ENCODE assay signal across 9 cellular contexts in the genomic region with DNA sequence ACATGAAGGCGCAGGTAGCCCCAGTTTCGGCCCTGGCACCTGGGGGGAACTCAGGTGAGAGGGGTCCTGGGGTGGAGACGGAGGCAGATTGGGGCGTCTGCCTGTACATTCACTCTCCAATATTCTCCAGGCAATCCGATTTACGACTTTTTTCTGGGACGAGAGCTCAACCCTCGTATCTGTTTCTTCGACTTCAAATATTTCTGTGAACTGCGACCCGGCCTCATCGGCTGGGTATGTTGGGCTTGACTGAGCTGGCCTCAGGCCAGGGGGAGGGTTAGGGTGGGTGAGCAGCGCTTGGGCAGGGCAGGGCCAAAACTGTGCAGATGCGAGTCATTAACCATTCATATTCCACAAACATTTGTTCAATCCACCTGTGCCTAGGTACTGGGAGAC. TPM values are rescaled to one million over a fixed set of nuclear protein-coding genes. Genes with fewer than 3 reads are reported as not detected.
DNase-seq lines count a peak whose midpoint lies in the region; ATAC-seq, FAIRE-seq and TF ChIP-seq lines count a peak whose summit lies in the region.
"Had no signal": no experiment of that assay in that cellular context is flagged by ENCODE, and none has a peak within 500 bp of the region (broad histone marks: within the 10 kb centered on the region; RNA-seq: fewer than 3 reads in every experiment).

No MANE protein-coding gene starts in this region.

- no peak for TF ChIP-seq POLR2A in thyroid gland (IDR thresholded peaks at IDR 0.05)

- POLR2A ChIA-PET in activated CD8-positive, alpha-beta T cell treated with anti-CD3 and anti-CD28 coated beads, Interleukin-2, amount 10 ng/mL, durations not matched to agents 7 days and 5 days (lab: Charles Lee), result interaction anchor here (1.0 to 4.7 kb wide), 6 partner anchors 8 to 255 kb away, joined by 3 to 28 read pairs (median 4); a partner anchor contains a TSS

- WGBS in thyroid gland, 2 donors, result 10 to 24% methylated on average over 14 of the region's 14 CpGs

- no peak for ATAC-seq in activated CD8-positive, alpha-beta T cell treated with anti-CD3 and anti-CD28 coated beads, Interleukin-2, amount 10 ng/mL, durations not matched to agents 7 days and 5 days
- ATAC-seq in HG03095 (IDR thresholded peaks at IDR 0.05; ENCODE audit: unreplicated experiment), result no peak

- peaks cover 37 to 48% of the 10 kb centered on the region in 2 donors for H3K4me1 ChIP-seq in thyroid gland

- peak overlapping the region; percentile 92 for H3K27ac Mint-ChIP-seq in activated naive CD4-positive, alpha-beta T cell treated with anti-CD3 and anti-CD28 coated beads, Interleukin-2, amount 10 ng/mL, durations not matched to agents 7 days and 5 days
- peak overlapping the region; percentile 91 for H3K27ac Mint-ChIP-seq in activated CD8-positive, alpha-beta T cell treated with anti-CD3 and anti-CD28 coated beads, Interleukin-2, amount 10 ng/mL, durations not matched to agents 7 days and 5 days

- H3K27me3 ChIP-seq in kidney epithelial cell (ENCODE audit: control insufficient read depth, insufficient read depth, low read length) (no peaks in the 10 kb centered on the region), thyroid gland (no peaks in the 10 kb centered on the region)
- H3K27me3 ChIP-seq: uterus had no signal

- H3K36me3 Mint-ChIP-seq in activated naive CD4-positive, alpha-beta T cell treated with anti-CD3 and anti-CD28 coated beads, Interleukin-2, amount 10 ng/mL, durations not matched to agents 7 days and 5 days, result peaks cover 25% of the 10 kb centered on the region
- peaks cover 24% of the 10 kb centered on the region for H3K36me3 Mint-ChIP-seq in activated CD8-positive, alpha-beta T cell treated with anti-CD3 and anti-CD28 coated beads, Interleukin-2, amount 10 ng/mL, durations not matched to agents 7 days and 5 days (ENCODE audit: low read depth)

- TF ChIP-seq CTCF in kidney epithelial cell (IDR thresholded peaks at IDR 0.05; ENCODE audit: insufficient read depth, low read length, poor library complexity, severe bottlenecking), result no peak
- no peak for TF ChIP-seq CTCF in thyroid gland (IDR thresholded peaks at IDR 0.05)

- peak overlapping the region; percentile 39 to 74 (median 62) for H3K27ac ChIP-seq in thyroid gland

- H3K36me3 ChIP-seq in kidney epithelial cell (ENCODE audit: control insufficient read depth, insufficient read depth, low read length) (peaks cover 6% of the 10 kb centered on the region), thyroid gland (peaks cover 6 to 15% of the 10 kb centered on the region in 2 donors)
- H3K36me3 ChIP-seq: uterus had no signal

- intact Hi-C loops in thyroid gland (cut with DNase I), result loop anchor here (5.0 to 10.0 kb wide), 3 partner anchors 69 to 199 kb away; a partner anchor contains a TSS

- H3K4me3 ChIP-seq in kidney epithelial cell (ENCODE audit: low read depth, low read length) (peak overlapping the region; percentile 69), thyroid gland (replicated peaks in 1 of 3) (no peak overlapping the region)

- peaks cover 58% of the 10 kb centered on the region for H3K4me1 Mint-ChIP-seq in activated naive CD4-positive, alpha-beta T cell treated with anti-CD3 and anti-CD28 coated beads, Interleukin-2, amount 10 ng/mL, durations not matched to agents 7 days and 5 days
- peaks cover 57% of the 10 kb centered on the region for H3K4me1 Mint-ChIP-seq in activated CD8-positive, alpha-beta T cell treated with anti-CD3 and anti-CD28 coated beads, Interleukin-2, amount 10 ng/mL, durations not matched to agents 7 days and 5 days (ENCODE audit: low read depth)

- no peaks in the 10 kb centered on the region for H3K9me3 Mint-ChIP-seq in activated naive CD4-positive, alpha-beta T cell treated with anti-CD3 and anti-CD28 coated beads, Interleukin-2, amount 10 ng/mL, durations not matched to agents 7 days and 5 days
- no peaks in the 10 kb centered on the region for H3K9me3 Mint-ChIP-seq in activated CD8-positive, alpha-beta T cell treated with anti-CD3 and anti-CD28 coated beads, Interleukin-2, amount 10 ng/mL, durations not matched to agents 7 days and 5 days (ENCODE audit: insufficient read depth)

- peak overlapping the region; percentile 87 for H3K4me3 Mint-ChIP-seq in activated naive CD4-positive, alpha-beta T cell treated with anti-CD3 and anti-CD28 coated beads, Interleukin-2, amount 10 ng/mL, durations not matched to agents 7 days and 5 days
- peak overlapping the region; percentile 89 for H3K4me3 Mint-ChIP-seq in activated CD8-positive, alpha-beta T cell treated with anti-CD3 and anti-CD28 coated beads, Interleukin-2, amount 10 ng/mL, durations not matched to agents 7 days and 5 days

- no peak for DNase-seq in activated naive CD4-positive, alpha-beta T cell treated with anti-CD3 and anti-CD28 coated beads, Interleukin-2, amount 10 ng/mL, durations not matched to agents 7 days and 5 days
- no peak for DNase-seq in activated naive CD4-positive, alpha-beta T cell treated with anti-CD3 and anti-CD28 coated beads, Interleukin-2, amount 50 U/mL, for 16 hours
- no peak for DNase-seq in activated CD8-positive, alpha-beta T cell treated with anti-CD3 and anti-CD28 coated beads, Interleukin-2, amount 10 ng/mL, durations not matched to agents 7 days and 5 days
- DNase-seq in kidney epithelial cell (ENCODE audit: low read depth), result no peak
- DNase-seq in thyroid gland, result peak; percentile 83 to 87
- DNase-seq in RCC 7860 (ENCODE audit: low spot score), result no peak
- no peak for DNase-seq in globus pallidus (ENCODE audit: low spot score)

- H3K27me3 Mint-ChIP-seq in activated naive CD4-positive, alpha-beta T cell treated with anti-CD3 and anti-CD28 coated beads, Interleukin-2, amount 10 ng/mL, durations not matched to agents 7 days and 5 days, result peaks cover 4% of the 10 kb centered on the region
- H3K27me3 Mint-ChIP-seq in activated CD8-positive, alpha-beta T cell treated with anti-CD3 and anti-CD28 coated beads, Interleukin-2, amount 10 ng/mL, durations not matched to agents 7 days and 5 days (ENCODE audit: low read depth), result no peaks in the 10 kb centered on the region

- no peaks in the 10 kb centered on the region for H3K9me3 ChIP-seq in thyroid gland
- H3K9me3 ChIP-seq: uterus had no signal

- CTCF ChIA-PET in activated naive CD4-positive, alpha-beta T cell treated with anti-CD3 and anti-CD28 coated beads, Interleukin-2, amount 10 ng/mL, durations not matched to agents 7 days and 5 days (lab: Charles Lee), result interaction anchor here (0.6 to 8.7 kb wide), 10 partner anchors 7 to 355 kb away, joined by 3 to 60 read pairs (median 4); a partner anchor contains a TSS
- CTCF ChIA-PET in activated CD8-positive, alpha-beta T cell treated with anti-CD3 and anti-CD28 coated beads, Interleukin-2, amount 10 ng/mL, durations not matched to agents 7 days and 5 days (lab: Charles Lee), result interaction anchor here (0.8 to 5.2 kb wide), 16 partner anchors 8 to 266 kb away, joined by 3 to 117 read pairs (median 6); a partner anchor contains a TSS

- FAIRE-seq in RCC 7860 (lab: Jason Lieb, UNC), result no peak

RNA-seq across cellular contexts. Expression of a gene that starts 1.7 kb away (rescaled TPM):
- 10 to 100 TPM; 25.3 to 26.1 TPM for total RNA-seq in activated CD8-positive, alpha-beta T cell treated with anti-CD3 and anti-CD28 coated beads, Interleukin-2, amount 10 ng/mL, durations not matched to agents 7 days and 5 days
- total RNA-seq in kidney epithelial cell (42.4 and 42.6 TPM in 2 replicates), thyroid gland (10 to 100 TPM; 20.0 to 99.4 (median 53.5) TPM)

RNA-seq across cellular contexts. Expression of a gene that starts 4.1 kb away (rescaled TPM):
- 10 to 100 TPM; 11.6 to 12.4 TPM for total RNA-seq in activated CD8-positive, alpha-beta T cell treated with anti-CD3 and anti-CD28 coated beads, Interleukin-2, amount 10 ng/mL, durations not matched to agents 7 days and 5 days
- total RNA-seq in kidney epithelial cell, result 21.3 and 28.1 TPM in 2 replicates
- 10 to 100 TPM; 17.3 to 38.5 (median 25.9) TPM for total RNA-seq in thyroid gland

RNA-seq across cellular contexts. Expression of a gene that starts 8.6 kb away (rescaled TPM):
- total RNA-seq in activated CD8-positive, alpha-beta T cell treated with anti-CD3 and anti-CD28 coated beads, Interleukin-2, amount 10 ng/mL, durations not matched to agents 7 days and 5 days, result 1,000 to 10,000 TPM in 1 of 2 experiments, 100 to 1,000 TPM in 1; 986 to 1,038 TPM
- total RNA-seq in kidney epithelial cell (595 and 710 TPM in 2 replicates), thyroid gland (1,000 to 10,000 TPM in 1 of 4 donors, 100 to 1,000 TPM in 3; 524 to 2,189 (median 600) TPM)

RNA-seq across cellular contexts. Expression of a gene that starts 8.8 kb away (rescaled TPM):
- total RNA-seq in activated CD8-positive, alpha-beta T cell treated with anti-CD3 and anti-CD28 coated beads, Interleukin-2, amount 10 ng/mL, durations not matched to agents 7 days and 5 days, result 10 to 100 TPM; 47.3 to 51.1 TPM
- 67.6 and 88.5 TPM in 2 replicates for total RNA-seq in kidney epithelial cell
- total RNA-seq in thyroid gland, result 100 to 1,000 TPM in 2 of 4 donors, 10 to 100 TPM in 2; 70.9 to 112 (median 91.6) TPM

RNA-seq across cellular contexts. Expression of a gene that starts 17.3 kb away (rescaled TPM):
- total RNA-seq in activated CD8-positive, alpha-beta T cell treated with anti-CD3 and anti-CD28 coated beads, Interleukin-2, amount 10 ng/mL, durations not matched to agents 7 days and 5 days, result 100 to 1,000 TPM; 116 to 131 TPM
- total RNA-seq in kidney epithelial cell, result 153 and 391 TPM in 2 replicates
- 100 to 1,000 TPM; 222 to 608 (median 469) TPM for total RNA-seq in thyroid gland

Comparison
In these comparisons a context has a peak if more than half of its experiments do, and no peak if none do; other contexts are left out.
1. DNase-seq: peak in thyroid gland (2 of 2); none in activated naive CD4-positive, alpha-beta T cell treated with anti-CD3 and anti-CD28 coated beads, Interleukin-2, amount 10 ng/mL, durations not matched to agents 7 days and 5 days (single experiment), activated naive CD4-positive, alpha-beta T cell treated with anti-CD3 and anti-CD28 coated beads, Interleukin-2, amount 50 U/mL, for 16 hours (single experiment), activated CD8-positive, alpha-beta T cell treated with anti-CD3 and anti-CD28 coated beads, Interleukin-2, amount 10 ng/mL, durations not matched to agents 7 days and 5 days (single experiment), kidney epithelial cell (single experiment), RCC 7860 (single experiment) and globus pallidus (single experiment).